ENCODE assay signal across 1 cellular context in genomic region chr9:93110400-93110855, GRCh38.
A peak's percentile ranks its signal among the peaks of the same experiment; 100 is the strongest.
TF ChIP-seq lines count a peak whose summit lies in the region.

No MANE protein-coding gene starts in this region.

TF ChIP-seq in HepG2, 621 proteins besides CTCF, POLR2A, EP300 and RAD21:
- 0 out of 2 replicates have a peak, but pooled peaks have one; percentile 4 for TF ChIP-seq MYC (CRISPR knock-in tag; IDR thresholded peaks at IDR 0.05; ENCODE audit: borderline replicate concordance)
- TF ChIP-seq, protein P1, sequence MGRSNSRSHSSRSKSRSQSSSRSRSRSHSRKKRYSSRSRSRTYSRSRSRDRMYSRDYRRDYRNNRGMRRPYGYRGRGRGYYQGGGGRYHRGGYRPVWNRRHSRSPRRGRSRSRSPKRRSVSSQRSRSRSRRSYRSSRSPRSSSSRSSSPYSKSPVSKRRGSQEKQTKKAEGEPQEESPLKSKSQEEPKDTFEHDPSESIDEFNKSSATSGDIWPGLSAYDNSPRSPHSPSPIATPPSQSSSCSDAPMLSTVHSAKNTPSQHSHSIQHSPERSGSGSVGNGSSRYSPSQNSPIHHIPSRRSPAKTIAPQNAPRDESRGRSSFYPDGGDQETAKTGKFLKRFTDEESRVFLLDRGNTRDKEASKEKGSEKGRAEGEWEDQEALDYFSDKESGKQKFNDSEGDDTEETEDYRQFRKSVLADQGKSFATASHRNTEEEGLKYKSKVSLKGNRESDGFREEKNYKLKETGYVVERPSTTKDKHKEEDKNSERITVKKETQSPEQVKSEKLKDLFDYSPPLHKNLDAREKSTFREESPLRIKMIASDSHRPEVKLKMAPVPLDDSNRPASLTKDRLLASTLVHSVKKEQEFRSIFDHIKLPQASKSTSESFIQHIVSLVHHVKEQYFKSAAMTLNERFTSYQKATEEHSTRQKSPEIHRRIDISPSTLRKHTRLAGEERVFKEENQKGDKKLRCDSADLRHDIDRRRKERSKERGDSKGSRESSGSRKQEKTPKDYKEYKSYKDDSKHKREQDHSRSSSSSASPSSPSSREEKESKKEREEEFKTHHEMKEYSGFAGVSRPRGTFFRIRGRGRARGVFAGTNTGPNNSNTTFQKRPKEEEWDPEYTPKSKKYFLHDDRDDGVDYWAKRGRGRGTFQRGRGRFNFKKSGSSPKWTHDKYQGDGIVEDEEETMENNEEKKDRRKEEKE (IDR thresholded peaks at IDR 0.05), result no peak
- 0 out of 2 replicates have a peak, but pooled peaks have one; percentile 38 for TF ChIP-seq HNRNPL (IDR thresholded peaks at IDR 0.05; ENCODE audit: low read depth, low read length)
- TF ChIP-seq ZFP37 (CRISPR knock-in tag; IDR thresholded peaks at IDR 0.05; ENCODE audit: borderline replicate concordance), result no peak
